8 cellular contexts compared by ENCODE assay signal in the genomic region with DNA sequence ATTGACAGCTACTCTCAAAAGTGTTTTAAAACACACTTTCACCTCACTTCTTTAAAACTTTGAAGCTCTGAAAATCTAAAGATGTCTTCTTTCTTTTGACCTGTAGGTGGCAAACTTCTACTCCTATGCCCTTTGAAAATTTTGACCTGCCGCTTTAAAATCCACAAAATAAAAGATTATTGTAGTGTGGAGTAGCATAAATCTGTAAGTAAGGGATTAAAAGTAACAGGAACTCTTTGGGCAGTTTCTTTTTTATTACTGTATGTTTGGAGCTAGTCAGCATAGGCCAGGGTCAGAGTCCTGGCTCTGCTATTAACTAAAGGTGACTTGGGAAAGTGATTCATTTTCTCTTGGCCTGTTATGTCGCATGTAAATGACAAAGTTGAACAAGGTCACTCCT. TPM values are rescaled to one million over a fixed set of nuclear protein-coding genes. Genes with fewer than 3 reads are reported as not detected.
DNase-seq lines count a peak whose midpoint lies in the region; ATAC-seq, FAIRE-seq and TF ChIP-seq lines count a peak whose summit lies in the region.

No MANE protein-coding gene starts in this region.

- DNase-seq in Right ventricle myocardium superior, result no peak
- DNase-seq in cardiac septum (ENCODE audit: low spot score), result no peak
- peak; percentile 64 to 83 for DNase-seq in Kasumi-1 (lab: John Stamatoyannopoulos, UW)
- DNase-seq in astrocyte (ENCODE audit: low read depth), result no peak
- DNase-seq in left lobe of liver (ENCODE audit: low spot score), result no peak
- DNase-seq in GM19240 (ENCODE audit: insufficient read length, low spot score), result no peak
- no peak for DNase-seq in HPDE6-E6E7 (ENCODE audit: extremely low spot score)
- DNase-seq in activated T-helper 2 cell treated with anti-CD3 and anti-CD28 coated beads, Interferon-gamma antibody, Interleukin-2, Interleukin-4, amounts not matched to agents 10 μg/mL and 5 μg/mL and 100 μg/mL, durations not matched to agents 14 hours and 24 hours and 36 hours (ENCODE audit: low spot score), result no peak

- peak; percentile 70 for TF ChIP-seq CTCF in astrocyte (IDR thresholded peaks at IDR 0.05; ENCODE audit: insufficient read depth, low read depth, low read length)

- intact Hi-C loops in Right ventricle myocardium superior (cut with DNase I), result loop anchor here (5.0 kb wide), 1 partner anchor 159 kb away; no protein-coding TSS in a partner anchor
- intact Hi-C loops in cardiac septum (cut with DNase I), result loop anchor here (2.0 kb wide), 1 partner anchor 157 kb away; no protein-coding TSS in a partner anchor
- intact Hi-C loops in activated T-helper 2 cell treated with anti-CD3 and anti-CD28 coated beads, Interferon-gamma antibody, Interleukin-2, Interleukin-4, amounts not matched to agents 10 μg/mL and 5 μg/mL and 100 μg/mL, durations not matched to agents 14 hours and 24 hours and 36 hours (cut with micrococcal nuclease), result loop anchor here (2.0 to 5.0 kb wide), 2 partner anchors 165 to 339 kb away; a partner anchor contains a TSS

- H3K27me3 ChIP-seq in astrocyte (ENCODE audit: insufficient read depth, low read length), result no peaks in the 10 kb centered on the region

- H3K9me3 Mint-ChIP-seq in astrocyte (ENCODE audit: unreplicated experiment), result no peaks in the 10 kb centered on the region
- no peaks in the 10 kb centered on the region for H3K9me3 Mint-ChIP-seq in activated T-helper 2 cell treated with anti-CD3 and anti-CD28 coated beads, Interferon-gamma antibody, Interleukin-2, Interleukin-4, amounts not matched to agents 10 μg/mL and 5 μg/mL and 100 μg/mL, durations not matched to agents 14 hours and 24 hours and 36 hours

- H4K20me1 ChIP-seq in astrocyte (ENCODE audit: insufficient read depth, low read length), result no peaks in the 10 kb centered on the region

- no peaks in the 10 kb centered on the region for H3K9me3 ChIP-seq in astrocyte (ENCODE audit: insufficient read depth, low read depth, low read length)

- H3K36me3 Mint-ChIP-seq in astrocyte (ENCODE audit: low read depth, unreplicated experiment), result no peaks in the 10 kb centered on the region
- H3K36me3 Mint-ChIP-seq in activated T-helper 2 cell treated with anti-CD3 and anti-CD28 coated beads, Interferon-gamma antibody, Interleukin-2, Interleukin-4, amounts not matched to agents 10 μg/mL and 5 μg/mL and 100 μg/mL, durations not matched to agents 14 hours and 24 hours and 36 hours (ENCODE audit: low read depth), result no peaks in the 10 kb centered on the region

- H2AFZ ChIP-seq in astrocyte (ENCODE audit: low read depth, low read length), result no peak overlapping the region

- no peak overlapping the region for H3K27ac ChIP-seq in astrocyte (ENCODE audit: low read depth, low read length)

- H3K4me1 Mint-ChIP-seq in astrocyte (ENCODE audit: low read depth, unreplicated experiment), result peaks cover 3% of the 10 kb centered on the region
- peaks cover 15% of the 10 kb centered on the region for H3K4me1 Mint-ChIP-seq in activated T-helper 2 cell treated with anti-CD3 and anti-CD28 coated beads, Interferon-gamma antibody, Interleukin-2, Interleukin-4, amounts not matched to agents 10 μg/mL and 5 μg/mL and 100 μg/mL, durations not matched to agents 14 hours and 24 hours and 36 hours (ENCODE audit: low read depth)

- no peaks in the 10 kb centered on the region for H3K36me3 ChIP-seq in astrocyte (ENCODE audit: insufficient read depth, low read length)

- no peak overlapping the region for H3K4me3 Mint-ChIP-seq in astrocyte (ENCODE audit: unreplicated experiment)
- H3K4me3 Mint-ChIP-seq in activated T-helper 2 cell treated with anti-CD3 and anti-CD28 coated beads, Interferon-gamma antibody, Interleukin-2, Interleukin-4, amounts not matched to agents 10 μg/mL and 5 μg/mL and 100 μg/mL, durations not matched to agents 14 hours and 24 hours and 36 hours (ENCODE audit: low read depth), result no peak overlapping the region

- peak overlapping the region; percentile 29 for H3K4me2 ChIP-seq in astrocyte (ENCODE audit: low read length)

- H3K4me3 ChIP-seq in astrocyte (ENCODE audit: insufficient read depth, low read depth, low read length), result no peak overlapping the region

- no peaks in the 10 kb centered on the region for H3K4me1 ChIP-seq in astrocyte (ENCODE audit: insufficient read depth, low read length)

- peak overlapping the region; percentile 22 for H3K9ac ChIP-seq in astrocyte (ENCODE audit: low read length)

- peak; percentile 9 for FAIRE-seq in astrocyte (lab: Jason Lieb, UNC)

- peak; percentile 59 for ATAC-seq in Right ventricle myocardium superior (ENCODE audit: poor library complexity)
- ATAC-seq in left lobe of liver, result peak; percentile 90

- no peak overlapping the region for H3K27ac Mint-ChIP-seq in astrocyte (ENCODE audit: unreplicated experiment)
- no peak overlapping the region for H3K27ac Mint-ChIP-seq in activated T-helper 2 cell treated with anti-CD3 and anti-CD28 coated beads, Interferon-gamma antibody, Interleukin-2, Interleukin-4, amounts not matched to agents 10 μg/mL and 5 μg/mL and 100 μg/mL, durations not matched to agents 14 hours and 24 hours and 36 hours

- no peaks in the 10 kb centered on the region for H3K79me2 ChIP-seq in astrocyte (ENCODE audit: insufficient read depth, low read length)

- no peaks in the 10 kb centered on the region for H3K27me3 Mint-ChIP-seq in astrocyte (ENCODE audit: low read depth, unreplicated experiment)
- H3K27me3 Mint-ChIP-seq in activated T-helper 2 cell treated with anti-CD3 and anti-CD28 coated beads, Interferon-gamma antibody, Interleukin-2, Interleukin-4, amounts not matched to agents 10 μg/mL and 5 μg/mL and 100 μg/mL, durations not matched to agents 14 hours and 24 hours and 36 hours (ENCODE audit: low read depth), result peaks cover 23% of the 10 kb centered on the region

RNA-seq across cellular contexts. Expression of a gene that starts 25.5 kb away (rescaled TPM):
- total RNA-seq in Right ventricle myocardium superior, result 4.9 TPM
- 3.1 TPM for total RNA-seq in cardiac septum
- 4.5 and 4.7 TPM in 2 replicates for total RNA-seq in astrocyte
- total RNA-seq in left lobe of liver, result 0.55 TPM
- 3.7 and 5.5 TPM in 2 replicates for total RNA-seq in activated T-helper 2 cell treated with anti-CD3 and anti-CD28 coated beads, Interferon-gamma antibody, Interleukin-2, Interleukin-4, amounts not matched to agents 10 μg/mL and 5 μg/mL and 100 μg/mL, durations not matched to agents 14 hours and 24 hours and 36 hours

Comparison
In these comparisons a context has a peak if more than half of its experiments do, and no peak if none do; other contexts are left out.
1. DNase-seq: peak in Kasumi-1 (2 of 2); none in Right ventricle myocardium superior (single experiment), cardiac septum (single experiment), astrocyte (single experiment), left lobe of liver (single experiment), GM19240 (single experiment), HPDE6-E6E7 (single experiment) and activated T-helper 2 cell treated with anti-CD3 and anti-CD28 coated beads, Interferon-gamma antibody, Interleukin-2, Interleukin-4, amounts not matched to agents 10 μg/mL and 5 μg/mL and 100 μg/mL, durations not matched to agents 14 hours and 24 hours and 36 hours (single experiment).